8 cellular contexts compared by ENCODE assay signal in the genomic region with DNA sequence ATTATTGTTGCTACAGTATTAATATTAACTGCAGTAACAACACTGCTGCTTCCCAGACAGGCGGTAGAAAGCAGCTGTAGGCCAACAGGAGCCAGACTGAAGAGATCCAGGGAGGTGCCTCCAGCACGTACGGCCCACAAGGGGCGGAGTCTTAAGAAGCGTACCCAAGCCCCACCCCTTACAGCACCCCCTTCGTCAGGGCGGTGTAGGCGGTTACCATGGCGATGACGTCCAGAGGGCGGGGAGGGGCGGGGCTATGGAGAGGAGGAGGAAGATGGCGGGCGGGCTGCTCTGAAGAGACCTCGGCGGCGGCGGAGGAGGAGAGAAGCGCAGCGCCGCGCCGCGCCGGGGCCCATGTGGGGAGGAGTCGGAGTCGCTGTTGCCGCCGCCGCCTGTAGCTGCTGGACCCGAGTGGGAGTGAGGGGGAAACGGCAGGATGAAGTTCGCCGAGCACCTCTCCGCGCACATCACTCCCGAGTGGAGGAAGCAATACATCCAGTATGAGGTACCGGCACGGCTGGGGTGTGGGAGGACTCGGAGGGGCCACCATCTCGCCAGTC. TPM values are rescaled to one million over a fixed set of nuclear protein-coding genes. Genes with fewer than 3 reads are reported as not detected.
DNase-seq lines count a peak whose midpoint lies in the region; ATAC-seq and TF ChIP-seq lines count a peak whose summit lies in the region.

Gene XPR1, plus strand, starts transcription at position 257 of the 560 bp plus-strand sequence. Its CDS starts 180 bp downstream, at position 437.

- no peaks in the 10 kb centered on the region for H3K36me3 Mint-ChIP-seq in GM23338 (ENCODE audit: low read depth)
- no peaks in the 10 kb centered on the region for H3K36me3 Mint-ChIP-seq in naive thymus-derived CD8-positive, alpha-beta T cell

- H4K20me1 ChIP-seq in GM23338 (replicated peaks; ENCODE audit: insufficient read depth) (peaks cover 15% of the 10 kb centered on the region), fibroblast of lung (ENCODE audit: control insufficient read depth, extremely low read depth, insufficient read depth, low read length) (no peaks in the 10 kb centered on the region)

- H3K4me3 Mint-ChIP-seq in GM23338, result peak within 1 kb of the TSS; percentile 39; the same call in 1 of the 3 replicates
- H3K4me3 Mint-ChIP-seq in naive thymus-derived CD8-positive, alpha-beta T cell, result peak within 1 kb of the TSS in 2 of 10 donors; percentile 48 to 83

- H3K27ac ChIP-seq in GM23338 (ENCODE audit: low read depth) (peak within 1 kb of the TSS; percentile 87), fibroblast of lung (ENCODE audit: insufficient read depth, low read length) (peak within 1 kb of the TSS; percentile 80)

- no peaks in the 10 kb centered on the region for H3F3A ChIP-seq in GM23338 (replicated peaks; ENCODE audit: low read depth)

- H3K79me2 ChIP-seq in GM23338 (replicated peaks; ENCODE audit: insufficient read depth) (peaks cover 44% of the 10 kb centered on the region), fibroblast of lung (ENCODE audit: control insufficient read depth, insufficient read depth, low read length) (peaks cover 5% of the 10 kb centered on the region)

- H3K36me3 ChIP-seq in GM23338 (ENCODE audit: insufficient read depth) (no peaks in the 10 kb centered on the region), fibroblast of lung (ENCODE audit: control insufficient read depth, insufficient read depth, low read length) (no peaks in the 10 kb centered on the region)

- peaks cover 6% of the 10 kb centered on the region for H3K4me1 Mint-ChIP-seq in GM23338
- peaks cover 7 to 18% (median 12%) of the 10 kb centered on the region in 4 donors for H3K4me1 Mint-ChIP-seq in naive thymus-derived CD8-positive, alpha-beta T cell

- H3K9me3 Mint-ChIP-seq in GM23338, result no peaks in the 10 kb centered on the region
- H3K9me3 Mint-ChIP-seq in naive thymus-derived CD8-positive, alpha-beta T cell, result no peaks in the 10 kb centered on the region

- ATAC-seq in GM23338, result peak; percentile 94
- ATAC-seq in naive thymus-derived CD8-positive, alpha-beta T cell, result peak; percentile 92 to 96

- peak within 1 kb of the TSS; percentile 84 for H3K4me2 ChIP-seq in GM23338
- H3K4me2 ChIP-seq in fibroblast of lung (ENCODE audit: extremely low read depth, insufficient read depth, low read length), result peak within 1 kb of the TSS; percentile 87

- POLR2A ChIA-PET in naive thymus-derived CD8-positive, alpha-beta T cell (lab: Charles Lee), result interaction anchor here (0.6 to 2.6 kb wide), 4 partner anchors 127 to 402 kb away, joined by 3 to 12 read pairs (median 4); partner anchors contain the start of genes ACBD6 and MR1

- H3K9me2 ChIP-seq in GM23338 (ENCODE audit: insufficient read depth), result no peaks in the 10 kb centered on the region

- peak within 1 kb of the TSS; percentile 67 for H3K9ac ChIP-seq in fibroblast of lung (ENCODE audit: insufficient read depth, low read length)

- peaks cover 21% of the 10 kb centered on the region for H3K4me1 ChIP-seq in GM23338 (ENCODE audit: insufficient read depth)
- H3K4me1 ChIP-seq in fibroblast of lung (ENCODE audit: control insufficient read depth, extremely low read depth, insufficient read depth, low read length), result no peaks in the 10 kb centered on the region

- H3K27me3 ChIP-seq in GM23338 (ENCODE audit: insufficient read depth), result no peaks in the 10 kb centered on the region
- no peaks in the 10 kb centered on the region for H3K27me3 ChIP-seq in fibroblast of lung (ENCODE audit: control insufficient read depth, insufficient read depth, low read length)

- peak; percentile 7 to 8; a peak in 1 of 4 replicates for TF ChIP-seq CTCF in GM23338 (conservative IDR thresholded peaks at IDR 0.05; ENCODE audit: low read depth in 2 of 2)
- TF ChIP-seq CTCF in LNCAP (IDR thresholded peaks at IDR 0.05), result 0 out of 2 replicates have a peak, but pooled peaks have one; percentile 10
- peak in 1 of 2 donors; percentile 47 for TF ChIP-seq CTCF in fibroblast of lung (conservative IDR thresholded peaks at IDR 0.05 in 1 of 2, IDR thresholded peaks at IDR 0.05 in 1 of 2; ENCODE audit: low read depth in 1 of 2, low read length in 2 of 2)

- H3K4me3 ChIP-seq in GM23338 (peak within 1 kb of the TSS; percentile 79), fibroblast of lung (replicated peaks in 1 of 4; ENCODE audit: control extremely low read depth in 1 of 4, insufficient read depth in 1 of 4, low read depth in 3 of 4, low read length in 4 of 4) (peak within 1 kb of the TSS; percentile 68 to 97 (median 83))

- peak within 1 kb of the TSS; percentile 68; the same call in 1 of the 2 replicates for H3K27ac Mint-ChIP-seq in GM23338
- H3K27ac Mint-ChIP-seq in naive thymus-derived CD8-positive, alpha-beta T cell, result peak within 1 kb of the TSS in 6 of 10 donors; percentile 19 to 96 (median 92)

- H2AFZ ChIP-seq in GM23338, result peak within 1 kb of the TSS; percentile 53; the same call in 1 of the 2 replicates
- H2AFZ ChIP-seq in fibroblast of lung (ENCODE audit: low read length), result peak within 1 kb of the TSS; percentile 98

- DNase-seq in EL (peak; percentile 98), GM23338 (ENCODE audit: low spot score) (peak; percentile 99), RPMI8226 (peak; percentile 100), fibroblast of lung (ENCODE audit: low read depth in 2 of 2) (peak; percentile 98 to 99)
- DNase-seq in activated T-helper 1 cell treated with anti-CD3 and anti-CD28 coated beads, Interleukin-2, amount 50 U/mL, for 16 hours (ENCODE audit: low read depth in 1 of 2, low spot score in 1 of 2), result peak; percentile 96 to 98
- DNase-seq in naive thymus-derived CD8-positive, alpha-beta T cell, result peak; percentile 88 to 99 (median 96)
- DNase-seq in stimulated activated naive CD4-positive, alpha-beta T cell (lab: John Stamatoyannopoulos, UW), result peak; percentile 94 to 99 (median 96)

- H3K9me3 ChIP-seq in fibroblast of lung (ENCODE audit: control insufficient read depth, insufficient read depth, low read depth, low read length), result no peaks in the 10 kb centered on the region

- no peaks in the 10 kb centered on the region for H3K27me3 Mint-ChIP-seq in GM23338 (ENCODE audit: insufficient read depth, low read depth, poor library complexity)
- peaks cover 0 to 5% (median 3%) of the 10 kb centered on the region in 5 donors for H3K27me3 Mint-ChIP-seq in naive thymus-derived CD8-positive, alpha-beta T cell

TF ChIP-seq in GM23338, 12 proteins besides CTCF, POLR2A, EP300 and RAD21 (continues in another document):
- no peak for TF ChIP-seq ZNF331 (CRISPR knock-in tag; IDR thresholded peaks at IDR 0.05; ENCODE audit: low read depth)
- peak; percentile 65; the same call in 1 of the 2 replicates for TF ChIP-seq CREB1 (CRISPR knock-in tag; IDR thresholded peaks at IDR 0.05; ENCODE audit: low read depth)
- no peak for TF ChIP-seq EZH2 (IDR thresholded peaks at IDR 0.05; ENCODE audit: low read depth, unreplicated experiment)
- TF ChIP-seq EZH2phosphoT487 (IDR thresholded peaks at IDR 0.05; ENCODE audit: unreplicated experiment), result no peak
- peak; percentile 78 for TF ChIP-seq POLR2AphosphoS5 (IDR thresholded peaks at IDR 0.05; ENCODE audit: low read depth)

RNA-seq across cellular contexts. Expression of gene XPR1, which starts in this region (rescaled TPM):
- total RNA-seq in GM23338 (2014; rRNA removed; shearing (Covaris generic)), result 34.0 and 38.1 TPM in 2 replicates
- 7.3 and 9.3 TPM in 2 replicates for polyA plus RNA-seq in GM23338 (2016; fragmentation: Nextera tagmentation; extraction: Ambion mirVana)
- 28.0 and 31.5 TPM in 2 replicates for total RNA-seq in fibroblast of lung
- 17.3 and 18.4 TPM in 2 replicates for polyA plus RNA-seq in fibroblast of lung
- polyA plus RNA-seq in fibroblast of lung (2012), result 11.7 and 13.9 TPM in 2 replicates
- polyA minus RNA-seq in fibroblast of lung (ENCODE audit: low replicate concordance), result 15.8 and 16.8 TPM in 2 replicates
- total RNA-seq in naive thymus-derived CD8-positive, alpha-beta T cell, result 10 to 100 TPM; 16.3 to 19.1 TPM
- polyA plus RNA-seq in naive thymus-derived CD8-positive, alpha-beta T cell, result 1 to 10 TPM; 2.8 to 4.6 (median 4.0) TPM

Comparison
In these comparisons a context has a peak if more than half of its experiments do, and no peak if none do; other contexts are left out.
1. Peak in every context shown above with its lines: DNase-seq, ATAC-seq, H3K4me3 ChIP-seq and H3K27ac ChIP-seq.